18 cellular contexts compared by ENCODE assay signal in the genomic region with DNA sequence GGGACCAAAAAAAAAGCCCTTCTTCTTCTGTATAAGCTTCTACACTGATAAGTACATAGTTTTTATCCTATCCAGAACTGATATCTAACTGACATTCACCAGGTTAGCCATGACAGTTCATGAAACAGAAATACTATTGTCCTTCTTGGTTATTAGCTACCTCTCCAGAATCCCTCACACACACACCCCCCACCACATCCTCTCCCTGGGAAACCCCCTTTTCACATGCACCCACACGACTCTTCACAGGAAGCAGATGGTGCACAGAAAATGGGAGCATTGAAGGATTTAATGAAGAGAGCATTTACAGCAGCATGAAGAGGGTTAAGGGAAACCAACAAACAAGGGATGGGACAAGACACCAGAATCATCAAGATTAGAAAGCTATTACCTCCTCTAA.
A peak's percentile ranks its signal among the peaks of the same experiment; 100 is the strongest.
DNase-seq lines count a peak whose midpoint lies in the region; ATAC-seq, FAIRE-seq and TF ChIP-seq lines count a peak whose summit lies in the region.
"Had no signal": no experiment of that assay in that cellular context is flagged by ENCODE, and none has a peak within 500 bp of the region (broad histone marks: within the 10 kb centered on the region; RNA-seq: fewer than 3 reads in every experiment).

No MANE protein-coding gene starts in this region.

- FAIRE-seq in GM12891 (lab: Jason Lieb, UNC) = peak; percentile 83

- no peaks in the 10 kb centered on the region for H3K4me1 ChIP-seq in SJCRH30
- H3K4me1 ChIP-seq: left lung had no signal

- H3K36me3 ChIP-seq in SJCRH30 = no peaks in the 10 kb centered on the region
- H3K36me3 ChIP-seq: left lung had no signal

- ATAC-seq in GM19351 (IDR thresholded peaks at IDR 0.05; ENCODE audit: unreplicated experiment) (peak; percentile 41), HG02759 (IDR thresholded peaks at IDR 0.05; ENCODE audit: unreplicated experiment) (peak; percentile 66), HG03457 (IDR thresholded peaks at IDR 0.05; ENCODE audit: unreplicated experiment) (peak; percentile 63), sciatic nerve (no peak)
- ATAC-seq: activated T-helper 17 cell treated with anti-CD3 and anti-CD28 coated beads, Interleukin-2, amount 50 U/mL, for 72 hours; left lung; stimulated activated memory B cell treated with anti-CD40 and anti-IgM and Interleukin-4, amounts not matched to agents 10 μg/mL and 1 μg/mL and 100 μg/mL, for 72 hours had no signal

- no peaks in the 10 kb centered on the region for H3K9me3 ChIP-seq in SJCRH30 (replicated peaks)
- H3K9me3 ChIP-seq: left lung had no signal

- intact Hi-C loops in sciatic nerve (cut with DNase I) = no loop called here

- H3K4me3 ChIP-seq in SJCRH30 = no peak overlapping the region
- H3K4me3 ChIP-seq: left lung had no signal

- H3K27ac ChIP-seq in SJCRH30 = no peak overlapping the region
- H3K27ac ChIP-seq: left lung, VCaP had no signal

- H3K27me3 ChIP-seq in SJCRH30 = no peaks in the 10 kb centered on the region
- H3K27me3 ChIP-seq: left lung had no signal

- TF ChIP-seq POLR2A in GM12891 (IDR thresholded peaks at IDR 0.05; ENCODE audit: low read depth, low read length) = no peak

- DNase-seq in GM12891 (ENCODE audit: insufficient read length, low spot score) (no peak), SJCRH30 (no peak), sciatic nerve (ENCODE audit: low spot score) (no peak), GM03348 (ENCODE audit: low spot score) (no peak)
- DNase-seq in central memory CD4-positive, alpha-beta T cell = no peak
- DNase-seq: ACHN, foreskin fibroblast, left lung, NCI-H1092, NCI-H2107, NCI-H82, SW 1271 had no signal

TF ChIP-seq in GM12891, 5 proteins besides CTCF, POLR2A, EP300 and RAD21:
- TF ChIP-seq PAX5 (IDR thresholded peaks at IDR 0.05; ENCODE audit: insufficient read depth, low read length, severe bottlenecking) (no peak), TAF1 (IDR thresholded peaks at IDR 0.05; ENCODE audit: low read depth, low read length) (no peak), SPI1 (IDR thresholded peaks at IDR 0.05; ENCODE audit: low read depth, low read length) (no peak), POU2F2 (IDR thresholded peaks at IDR 0.05; ENCODE audit: low read depth, low read length) (no peak), POLR2AphosphoS5 (IDR thresholded peaks at IDR 0.05; ENCODE audit: low read depth, low read length) (no peak)
